In genomic region chr3:127421943-127422662, GRCh38 we compare ENCODE assay signal across 16 cellular contexts.
"Had no signal": no experiment of that assay in that cellular context is flagged by ENCODE, and none has a peak within 500 bp of the region (broad histone marks: within the 10 kb centered on the region; RNA-seq: fewer than 3 reads in every experiment).

No MANE protein-coding gene starts in this region.

- H3K27ac Mint-ChIP-seq: activated CD4-positive, alpha-beta memory T cell treated with anti-CD3 and anti-CD28 coated beads for 36 hours; activated CD4-positive, alpha-beta T cell treated with anti-CD3 and anti-CD28 coated beads for 36 hours; activated naive CD8-positive, alpha-beta T cell; activated T-cell treated with anti-CD3 and anti-CD28 coated beads, Interleukin-2, amount 50 U/mL, for 72 hours; natural killer cell treated with Interleukin-12 subunit alpha and Interleukin-12 subunit beta and Interleukin-15 and Interleukin-18, amount 100 ng/mL, for 72 hours; stimulated activated naive CD8-positive, alpha-beta T cell treated with anti-CD3 and anti-CD28 coated beads, Interleukin-15, amount 100 ng/mL, for 72 hours; T-helper 17 cell had no signal

- H3K36me3 Mint-ChIP-seq: activated CD4-positive, alpha-beta memory T cell treated with anti-CD3 and anti-CD28 coated beads for 36 hours; activated naive CD8-positive, alpha-beta T cell; natural killer cell treated with Interleukin-12 subunit alpha and Interleukin-12 subunit beta and Interleukin-15 and Interleukin-18, amount 100 ng/mL, for 72 hours had no signal

- H3K36me3 ChIP-seq: left lung, ovary, upper lobe of left lung, WERI-Rb-1 had no signal

- H3K9me3 Mint-ChIP-seq: activated CD4-positive, alpha-beta memory T cell treated with anti-CD3 and anti-CD28 coated beads for 36 hours; activated T-cell treated with anti-CD3 and anti-CD28 coated beads, Interleukin-2, amount 50 U/mL, for 72 hours; natural killer cell treated with Interleukin-12 subunit alpha and Interleukin-12 subunit beta and Interleukin-15 and Interleukin-18, amount 100 ng/mL, for 72 hours; stimulated activated naive CD8-positive, alpha-beta T cell treated with anti-CD3 and anti-CD28 coated beads, Interleukin-15, amount 100 ng/mL, for 72 hours had no signal

- H3K27ac ChIP-seq: left lung, ovary, testis, upper lobe of left lung, WERI-Rb-1 had no signal

- H3K4me1 ChIP-seq: left lung, testis had no signal

- H3K4me1 Mint-ChIP-seq: activated CD4-positive, alpha-beta T cell treated with anti-CD3 and anti-CD28 coated beads for 36 hours had no signal

- H3K27me3 ChIP-seq: ovary, testis, upper lobe of left lung had no signal

- H3K4me3 ChIP-seq: left lung, ovary, testis, upper lobe of left lung had no signal

- H3K4me3 Mint-ChIP-seq: activated CD4-positive, alpha-beta memory T cell treated with anti-CD3 and anti-CD28 coated beads for 36 hours; activated CD4-positive, alpha-beta T cell treated with anti-CD3 and anti-CD28 coated beads for 36 hours; activated naive CD8-positive, alpha-beta T cell; activated T-cell treated with anti-CD3 and anti-CD28 coated beads, Interleukin-2, amount 50 U/mL, for 72 hours; natural killer cell treated with Interleukin-12 subunit alpha and Interleukin-12 subunit beta and Interleukin-15 and Interleukin-18, amount 100 ng/mL, for 72 hours; stimulated activated naive CD8-positive, alpha-beta T cell treated with anti-CD3 and anti-CD28 coated beads, Interleukin-15, amount 100 ng/mL, for 72 hours; T-helper 17 cell had no signal

- FAIRE-seq: keratinocyte had no signal

- DNase-seq: activated CD4-positive, alpha-beta memory T cell treated with anti-CD3 and anti-CD28 coated beads for 36 hours; activated CD4-positive, alpha-beta T cell treated with anti-CD3 and anti-CD28 coated beads for 36 hours; activated gamma-delta T cell treated with Interleukin-2 at 50 U/mL for 16 hours; activated T-cell treated with anti-CD3 and anti-CD28 coated beads, Interleukin-2, amount 50 U/mL, for 72 hours; cerebellar nuclear complex; left lung; mesenchymal stem cell; stimulated activated naive CD8-positive, alpha-beta T cell treated with anti-CD3 and anti-CD28 coated beads, Interleukin-15, amount 100 ng/mL, for 72 hours; T-helper 17 cell; testis; upper lobe of left lung; WERI-Rb-1 had no signal

- H3K9me3 ChIP-seq: left lung, ovary, testis, upper lobe of left lung had no signal
